Comparison of ENCODE assay signal across 14 cellular contexts in genomic region chr3:172260381-172260780, GRCh38.
DNase-seq lines count a peak whose midpoint lies in the region; ATAC-seq and TF ChIP-seq lines count a peak whose summit lies in the region.
"Had no signal": no experiment of that assay in that cellular context is flagged by ENCODE, and none has a peak within 500 bp of the region (broad histone marks: within the 10 kb centered on the region; RNA-seq: fewer than 3 reads in every experiment).

No MANE protein-coding gene starts in this region.

- H3K27me3 Mint-ChIP-seq in CD14-positive monocyte (ENCODE audit: low read depth in 3 of 3): no peaks in the 10 kb centered on the region
- H3K27me3 Mint-ChIP-seq: activated CD4-positive, alpha-beta T cell treated with anti-CD3 and anti-CD28 coated beads, Interleukin-2, amount 10 ng/mL, durations not matched to agents 24 days and 14 days had no signal

- peaks cover 11% of the 10 kb centered on the region for H3K4me1 Mint-ChIP-seq in CD14-positive monocyte
- H3K4me1 Mint-ChIP-seq: activated CD4-positive, alpha-beta T cell treated with anti-CD3 and anti-CD28 coated beads, Interleukin-2, amount 10 ng/mL, durations not matched to agents 24 days and 14 days had no signal

- H3K4me1 ChIP-seq in skeletal muscle satellite cell (ENCODE audit: control insufficient read depth, insufficient read depth, low read length): peaks cover 30% of the 10 kb centered on the region

- H3K9me3 ChIP-seq in skeletal muscle satellite cell (replicated peaks; ENCODE audit: low read length): no peaks in the 10 kb centered on the region

- intact Hi-C loops in CD14-positive monocyte (cut with micrococcal nuclease): no loop called here

- peak overlapping the region; percentile 13 for H3K9ac ChIP-seq in skeletal muscle satellite cell (ENCODE audit: low read depth, low read length)

- no peaks in the 10 kb centered on the region for H3K27me3 ChIP-seq in skeletal muscle satellite cell (ENCODE audit: control insufficient read depth, insufficient read depth, low read length)

- H3K36me3 ChIP-seq in skeletal muscle satellite cell (ENCODE audit: insufficient read depth, low read length): peaks cover 62% of the 10 kb centered on the region

- H3K4me2 ChIP-seq in skeletal muscle satellite cell (ENCODE audit: low read length): no peak overlapping the region

- DNase-seq in CD14-positive monocyte (ENCODE audit: low spot score) (no peak), amniotic epithelial cell (ENCODE audit: low read depth) (peak; percentile 98), foreskin fibroblast (peak; percentile 48 to 61), amygdala (lab: John Stamatoyannopoulos, UW) (no peak), NCI-H2081 treated with DMSO at 0.1 percent for 48 hours (lab: John Stamatoyannopoulos, UW) (no peak), amniotic stem cell (lab: John Stamatoyannopoulos, UW) (no peak)
- DNase-seq: activated CD4-positive, alpha-beta T cell treated with anti-CD3 and anti-CD28 coated beads, Interleukin-2, amount 10 ng/mL, durations not matched to agents 24 days and 14 days; activated naive CD4-positive, alpha-beta T cell treated with Interleukin-2 at 50 U/mL for 16 hours; C1 segment of cervical spinal cord; effector memory CD4-positive, alpha-beta T cell; Kasumi-1 had no signal

- TF ChIP-seq CTCF in CD14-positive monocyte (IDR thresholded peaks at IDR 0.05) (no peak), foreskin fibroblast (IDR thresholded peaks at IDR 0.05; ENCODE audit: low read depth, low read length) (no peak)

- H3K4me3 ChIP-seq in foreskin fibroblast (ENCODE audit: low read depth in 1 of 2, low read length in 2 of 2) (no peak overlapping the region), skeletal muscle satellite cell (ENCODE audit: low read length) (no peak overlapping the region)

- peaks cover 68 to 82% of the 10 kb centered on the region in 2 donors for H3K36me3 Mint-ChIP-seq in CD14-positive monocyte

- no peak for ATAC-seq in GM21723 (IDR thresholded peaks at IDR 0.05; ENCODE audit: unreplicated experiment)

- H3K9me3 Mint-ChIP-seq in CD14-positive monocyte: no peaks in the 10 kb centered on the region
- H3K9me3 Mint-ChIP-seq: activated CD4-positive, alpha-beta T cell treated with anti-CD3 and anti-CD28 coated beads, Interleukin-2, amount 10 ng/mL, durations not matched to agents 24 days and 14 days; T-helper 1 cell treated with Interleukin-12 subunit alpha and Interleukin-12 subunit beta and Interleukin-4 antibody, amounts not matched to agents 30 μg/mL and 1 μg/mL, for 36 hours had no signal

- H3K27ac Mint-ChIP-seq in CD14-positive monocyte: peak overlapping the region in 4 of 7 donors; percentile 6 to 80 (median 21)
- H3K27ac Mint-ChIP-seq: activated CD4-positive, alpha-beta T cell treated with anti-CD3 and anti-CD28 coated beads, Interleukin-2, amount 10 ng/mL, durations not matched to agents 24 days and 14 days; T-helper 1 cell treated with Interleukin-12 subunit alpha and Interleukin-12 subunit beta and Interleukin-4 antibody, amounts not matched to agents 30 μg/mL and 1 μg/mL, for 36 hours had no signal

- no peak overlapping the region for H3K4me3 Mint-ChIP-seq in CD14-positive monocyte
- H3K4me3 Mint-ChIP-seq: activated CD4-positive, alpha-beta T cell treated with anti-CD3 and anti-CD28 coated beads, Interleukin-2, amount 10 ng/mL, durations not matched to agents 24 days and 14 days; T-helper 1 cell treated with Interleukin-12 subunit alpha and Interleukin-12 subunit beta and Interleukin-4 antibody, amounts not matched to agents 30 μg/mL and 1 μg/mL, for 36 hours had no signal

Comparison
In these comparisons a context has a peak if more than half of its experiments do, and no peak if none do; other contexts are left out.
1. DNase-seq: peak in amniotic epithelial cell (single experiment) and foreskin fibroblast (2 of 2); none in CD14-positive monocyte (single experiment), amygdala (0 of 56), NCI-H2081 treated with DMSO at 0.1 percent for 48 hours (single experiment) and amniotic stem cell (single experiment).